Comparison of ENCODE assay signal across 8 cellular contexts in the genomic region with DNA sequence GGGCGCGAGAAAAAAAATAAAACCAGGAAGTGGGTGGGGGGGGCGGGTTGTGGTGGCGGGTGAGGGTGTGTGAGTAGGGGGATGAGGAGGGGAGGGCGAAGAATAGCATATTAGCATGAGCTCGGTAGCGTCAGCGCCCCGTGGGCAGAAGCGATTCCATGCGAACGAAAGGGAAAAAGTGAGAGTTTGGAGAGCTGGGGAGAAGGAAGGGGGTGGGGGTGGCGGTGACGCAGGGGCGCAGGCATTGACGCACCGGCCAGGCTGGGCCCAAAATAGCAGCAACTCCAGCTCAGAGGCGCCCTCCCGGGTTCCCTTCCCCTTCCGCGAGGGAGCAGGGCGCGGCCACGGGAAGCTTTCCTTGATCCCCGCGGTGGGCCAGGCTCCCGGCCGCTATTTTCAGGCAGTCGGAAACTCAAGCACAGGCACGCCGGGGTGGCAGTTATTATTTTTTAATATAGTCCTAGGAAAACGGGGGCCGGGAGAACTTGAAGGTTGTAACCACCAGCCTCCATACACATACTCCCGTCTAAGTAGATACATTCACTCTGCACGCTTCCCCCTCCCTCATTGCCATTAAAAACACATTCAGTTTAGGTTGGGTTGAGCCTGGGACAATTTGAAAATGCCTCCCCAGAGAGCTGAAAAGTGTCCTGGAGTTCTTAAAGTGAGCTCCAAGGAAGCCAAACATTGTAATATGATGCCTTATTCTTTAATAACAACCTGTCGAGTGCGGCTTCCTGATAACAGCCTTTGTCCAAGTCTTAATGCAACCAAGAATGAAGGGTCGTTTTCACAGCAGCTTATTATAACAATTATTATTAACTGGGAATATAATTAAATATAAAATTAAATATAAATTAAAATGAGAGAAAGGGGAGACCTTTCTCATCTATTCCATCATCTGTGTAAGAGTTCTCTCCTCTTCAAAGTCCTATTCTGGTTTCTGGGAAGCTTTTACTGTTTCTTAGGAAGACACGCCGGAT. TPM values are rescaled to one million over a fixed set of nuclear protein-coding genes. Genes with fewer than 3 reads are reported as not detected.
DNase-seq lines count a peak whose midpoint lies in the region; ATAC-seq and TF ChIP-seq lines count a peak whose summit lies in the region.

No MANE protein-coding gene starts in this region.

- H3K36me3 ChIP-seq in BLaER1 = no peaks in the 10 kb centered on the region
- peaks cover 4% of the 10 kb centered on the region; the same call in 1 of the 2 replicates for H3K36me3 ChIP-seq in Panc1 (ENCODE audit: control insufficient read depth, insufficient read depth, low read length)

- H3K27ac Mint-ChIP-seq in activated T-helper 2 cell treated with anti-CD3 and anti-CD28 coated beads, Interferon-gamma antibody, Interleukin-2, Interleukin-4, amounts not matched to agents 10 μg/mL and 5 μg/mL and 100 μg/mL, durations not matched to agents 14 hours and 24 hours and 36 hours = peak overlapping the region; percentile 99
- H3K27ac Mint-ChIP-seq in naive thymus-derived CD8-positive, alpha-beta T cell = peak overlapping the region; percentile 89 to 100 (median 98)

- H3K27ac ChIP-seq in BLaER1 = peak overlapping the region; percentile 56; the same call in 1 of the 2 replicates
- peak overlapping the region; percentile 86 for H3K27ac ChIP-seq in Panc1 (ENCODE audit: low read length)

- H3K9me3 Mint-ChIP-seq in activated T-helper 2 cell treated with anti-CD3 and anti-CD28 coated beads, Interferon-gamma antibody, Interleukin-2, Interleukin-4, amounts not matched to agents 10 μg/mL and 5 μg/mL and 100 μg/mL, durations not matched to agents 14 hours and 24 hours and 36 hours = no peaks in the 10 kb centered on the region
- H3K9me3 Mint-ChIP-seq in naive thymus-derived CD8-positive, alpha-beta T cell = peaks cover 0 to 10% (median 0%) of the 10 kb centered on the region in 9 donors

- peaks cover 6% of the 10 kb centered on the region for H3K9me3 ChIP-seq in BLaER1
- no peaks in the 10 kb centered on the region for H3K9me3 ChIP-seq in Panc1 (ENCODE audit: control insufficient read depth, insufficient read depth, low read depth, low read length)

- peaks cover 11% of the 10 kb centered on the region for H3K27me3 Mint-ChIP-seq in activated T-helper 2 cell treated with anti-CD3 and anti-CD28 coated beads, Interferon-gamma antibody, Interleukin-2, Interleukin-4, amounts not matched to agents 10 μg/mL and 5 μg/mL and 100 μg/mL, durations not matched to agents 14 hours and 24 hours and 36 hours (ENCODE audit: low read depth)
- peaks cover 9 to 20% (median 12%) of the 10 kb centered on the region in 5 donors for H3K27me3 Mint-ChIP-seq in naive thymus-derived CD8-positive, alpha-beta T cell

- DNase-seq in HT1080 (ENCODE audit: low read depth) = peak; percentile 87
- DNase-seq in Panc1 (ENCODE audit: low read depth, low spot score) = no peak
- no peak for DNase-seq in activated T-helper 2 cell treated with anti-CD3 and anti-CD28 coated beads, Interferon-gamma antibody, Interleukin-2, Interleukin-4, amounts not matched to agents 10 μg/mL and 5 μg/mL and 100 μg/mL, durations not matched to agents 14 hours and 24 hours and 36 hours (ENCODE audit: low spot score)
- peak; percentile 97 for DNase-seq in fibroblast of gingiva (ENCODE audit: low read depth)
- peak in 8 of 10 donors; percentile 68 to 90 (median 86) for DNase-seq in naive thymus-derived CD8-positive, alpha-beta T cell
- peak; percentile 81 to 86 (median 82) for DNase-seq in stimulated activated naive CD4-positive, alpha-beta T cell (lab: John Stamatoyannopoulos, UW)

- peaks cover 17% of the 10 kb centered on the region; the same call in 1 of the 2 replicates for H4K20me1 ChIP-seq in BLaER1

- peak; percentile 8 for ATAC-seq in GM19452 (IDR thresholded peaks at IDR 0.05; ENCODE audit: unreplicated experiment)
- ATAC-seq in Panc1 = peak; percentile 86
- ATAC-seq in naive thymus-derived CD8-positive, alpha-beta T cell = peak; percentile 25 to 31

- POLR2A ChIA-PET in Panc1 (lab: Charles Lee) = interaction anchor here (0.6 to 1.2 kb wide), 4 partner anchors 66 to 256 kb away, joined by 4 to 7 read pairs (median 6); no protein-coding TSS in a partner anchor
- POLR2A ChIA-PET in naive thymus-derived CD8-positive, alpha-beta T cell (lab: Charles Lee) = interaction anchor here (0.7 to 7.8 kb wide), 7 partner anchors 8 to 1906 kb away, joined by 3 to 76 read pairs (median 7); a partner anchor contains a TSS

- H3K4me1 ChIP-seq in BLaER1 (peaks cover 16% of the 10 kb centered on the region), Panc1 (ENCODE audit: control insufficient read depth, insufficient read depth, low read length) (peaks cover 15% of the 10 kb centered on the region)

- peak overlapping the region; percentile 84 for H3K4me3 ChIP-seq in BLaER1
- peak overlapping the region; percentile 78 to 83 for H3K4me3 ChIP-seq in Panc1 (ENCODE audit: low read depth in 2 of 2, low read length in 2 of 2)

- peak overlapping the region; percentile 100 for H3K4me2 ChIP-seq in BLaER1

- peak overlapping the region; percentile 95 for H3K4me3 Mint-ChIP-seq in activated T-helper 2 cell treated with anti-CD3 and anti-CD28 coated beads, Interferon-gamma antibody, Interleukin-2, Interleukin-4, amounts not matched to agents 10 μg/mL and 5 μg/mL and 100 μg/mL, durations not matched to agents 14 hours and 24 hours and 36 hours (ENCODE audit: low read depth)
- peak overlapping the region; percentile 86 to 99 (median 96) for H3K4me3 Mint-ChIP-seq in naive thymus-derived CD8-positive, alpha-beta T cell

- in situ Hi-C loops in Panc1 (cut with HindIII; ENCODE audit: low pct_unique_long_range_greater_than_20kb, low sequenced_read_pairs) = no loop called here

- peaks cover 56% of the 10 kb centered on the region for H3K4me1 Mint-ChIP-seq in activated T-helper 2 cell treated with anti-CD3 and anti-CD28 coated beads, Interferon-gamma antibody, Interleukin-2, Interleukin-4, amounts not matched to agents 10 μg/mL and 5 μg/mL and 100 μg/mL, durations not matched to agents 14 hours and 24 hours and 36 hours (ENCODE audit: low read depth)
- peaks cover 34 to 62% (median 48%) of the 10 kb centered on the region in 4 donors for H3K4me1 Mint-ChIP-seq in naive thymus-derived CD8-positive, alpha-beta T cell

- BruUV-seq in Panc1 (replicated peaks; lab: Mats Ljungman, UMichigan) = no TSS peak

- peaks cover 32% of the 10 kb centered on the region for H3K36me3 Mint-ChIP-seq in activated T-helper 2 cell treated with anti-CD3 and anti-CD28 coated beads, Interferon-gamma antibody, Interleukin-2, Interleukin-4, amounts not matched to agents 10 μg/mL and 5 μg/mL and 100 μg/mL, durations not matched to agents 14 hours and 24 hours and 36 hours (ENCODE audit: low read depth)
- H3K36me3 Mint-ChIP-seq in naive thymus-derived CD8-positive, alpha-beta T cell = peaks cover 0 to 3% (median 0%) of the 10 kb centered on the region in 3 donors

- H3K9ac ChIP-seq in BLaER1 = peak overlapping the region; percentile 69; the same call in 1 of the 2 replicates

- TF ChIP-seq CTCF in Panc1 (IDR thresholded peaks at IDR 0.05) = peak; percentile 35; the same call in 1 of the 2 replicates

- intact Hi-C loops in Panc1 (cut with micrococcal nuclease; ENCODE audit: unreplicated experiment) = loop anchor here (2.0 to 10.0 kb wide), 3 partner anchors 254 to 960 kb away; no protein-coding TSS in a partner anchor
- intact Hi-C loops in activated T-helper 2 cell treated with anti-CD3 and anti-CD28 coated beads, Interferon-gamma antibody, Interleukin-2, Interleukin-4, amounts not matched to agents 10 μg/mL and 5 μg/mL and 100 μg/mL, durations not matched to agents 14 hours and 24 hours and 36 hours (cut with micrococcal nuclease) = loop anchor here (1.0 to 10.0 kb wide), 9 partner anchors 51 to 1560 kb away; a partner anchor contains a TSS

- H3K27me3 ChIP-seq in BLaER1 (peaks cover 38% of the 10 kb centered on the region), Panc1 (ENCODE audit: control insufficient read depth, insufficient read depth, low read length) (no peaks in the 10 kb centered on the region)

- CTCF ChIA-PET in Panc1 (lab: Charles Lee) = interaction anchor here (0.6 to 1.5 kb wide), 11 partner anchors 8 to 957 kb away, joined by 3 to 19 read pairs (median 5); no protein-coding TSS in a partner anchor

RNA-seq across cellular contexts. Expression of a gene that starts 2.3 kb away (rescaled TPM):
- 0.67 and 1.5 TPM in 2 replicates for total RNA-seq in HT1080 (2014; rRNA removed; shearing (Covaris generic))
- 2.9 and 3.1 TPM in 2 replicates for polyA plus RNA-seq in HT1080 (2015; cell fraction: cytosol; rRNA removed)
- 5.9 and 6.8 TPM in 2 replicates for polyA plus RNA-seq in HT1080 (2015; cell fraction: nucleus; rRNA removed)
- 0.85 TPM for total RNA-seq in Panc1 (2021; ENCODE audit: unreplicated experiment)
- 0.91 TPM for polyA plus RNA-seq in Panc1 (2012; ENCODE audit: insufficient read length)
- 22.1 and 24.0 TPM in 2 replicates for total RNA-seq in activated T-helper 2 cell treated with anti-CD3 and anti-CD28 coated beads, Interferon-gamma antibody, Interleukin-2, Interleukin-4, amounts not matched to agents 10 μg/mL and 5 μg/mL and 100 μg/mL, durations not matched to agents 14 hours and 24 hours and 36 hours
- 1 to 10 TPM; 1.8 to 2.8 TPM for total RNA-seq in naive thymus-derived CD8-positive, alpha-beta T cell
- 10 to 100 TPM in 2 of 3 donors, 1 to 10 TPM in 1; 4.8 to 20.1 (median 11.4) TPM for polyA plus RNA-seq in naive thymus-derived CD8-positive, alpha-beta T cell

Comparison
In these comparisons a context has a peak if more than half of its experiments do, and no peak if none do; other contexts are left out.
1. ATAC-seq: peak in every context shown above with its lines; median percentile 86 in Panc1; 28 in naive thymus-derived CD8-positive, alpha-beta T cell; 8 in GM19452.
2. DNase-seq: peak in HT1080 (single experiment), fibroblast of gingiva (single experiment), naive thymus-derived CD8-positive, alpha-beta T cell (8 of 10) and stimulated activated naive CD4-positive, alpha-beta T cell (6 of 6); none in Panc1 (single experiment) and activated T-helper 2 cell treated with anti-CD3 and anti-CD28 coated beads, Interferon-gamma antibody, Interleukin-2, Interleukin-4, amounts not matched to agents 10 μg/mL and 5 μg/mL and 100 μg/mL, durations not matched to agents 14 hours and 24 hours and 36 hours (single experiment).